Comparison of ENCODE assay signal across 7 cellular contexts in genomic region chr20:44310664-44311639, GRCh38.
DNase-seq lines count a peak whose midpoint lies in the region; ATAC-seq, FAIRE-seq and TF ChIP-seq lines count a peak whose summit lies in the region.

Gene FITM2, minus strand, starts transcription at chr20:44311202. Its CDS starts 54 bp downstream, at chr20:44311148.

- TF ChIP-seq CTCF in astrocyte of the spinal cord (IDR thresholded peaks at IDR 0.05; ENCODE audit: low read depth, low read length) (peak; percentile 96), retinal pigment epithelial cell (conservative IDR thresholded peaks at IDR 0.05; ENCODE audit: low read depth, low read length) (peak; percentile 89)

- peak; percentile 99 for DNase-seq in GM18507 (ENCODE audit: extremely low spot score, insufficient read length, low read depth)
- DNase-seq in NCI-H2029 (lab: John Stamatoyannopoulos, UW) = peak; percentile 95
- DNase-seq in T-helper 9 cell = peak; percentile 99
- DNase-seq in astrocyte of the spinal cord (ENCODE audit: low read depth, low spot score) = peak; percentile 95
- DNase-seq in hypothalamus (lab: John Stamatoyannopoulos, UW) = peak; percentile 79 to 100 (median 94)
- DNase-seq in retinal pigment epithelial cell (ENCODE audit: low read depth) = peak; percentile 75

- peak; percentile 93 for ATAC-seq in HG02981 (IDR thresholded peaks at IDR 0.05; ENCODE audit: unreplicated experiment)

- peak; percentile 87 for FAIRE-seq in GM18507 (lab: Jason Lieb, UNC)

- in situ Hi-C loops in astrocyte of the spinal cord (cut with HindIII; ENCODE audit: low sequenced_read_pairs) = no loop called here

- H3K4me3 ChIP-seq in astrocyte of the spinal cord (ENCODE audit: low read depth, low read length) (peak within 1 kb of the TSS; percentile 94), retinal pigment epithelial cell (ENCODE audit: low read length) (peak within 1 kb of the TSS; percentile 93)

Comparison
In these comparisons a context has a peak if more than half of its experiments do, and no peak if none do; other contexts are left out.
1. Peak in every context shown above with its lines: DNase-seq, ATAC-seq and H3K4me3 ChIP-seq.